1 cellular context compared by ENCODE assay signal in genomic region chr6:41730531-41731436, GRCh38.
TF ChIP-seq lines count a peak whose summit lies in the region.

No MANE protein-coding gene starts in this region.

TF ChIP-seq in H1, 55 proteins besides CTCF, POLR2A, EP300 and RAD21:
- no peak for TF ChIP-seq POLR2AphosphoS5 (IDR thresholded peaks at IDR 0.05; ENCODE audit: low read depth, low read length)
- TF ChIP-seq PHF8 (conservative IDR thresholded peaks at IDR 0.05; ENCODE audit: low read depth, low read length), result no peak
- no peak for TF ChIP-seq EGR1 (IDR thresholded peaks at IDR 0.05; ENCODE audit: borderline replicate concordance, low read depth, low read length)
- no peak for TF ChIP-seq SAP30 (IDR thresholded peaks at IDR 0.05; ENCODE audit: insufficient read depth, insufficient replicate concordance, low read length)
- no peak for TF ChIP-seq BRCA1 (IDR thresholded peaks at IDR 0.05; ENCODE audit: low read depth, low read length)
- TF ChIP-seq JUND (IDR thresholded peaks at IDR 0.05; ENCODE audit: low read length), result no peak
- no peak for TF ChIP-seq CREB1 (IDR thresholded peaks at IDR 0.05)
- TF ChIP-seq KDM1A (IDR thresholded peaks at IDR 0.05; ENCODE audit: borderline replicate concordance, low read length), result no peak
- TF ChIP-seq JUN (IDR thresholded peaks at IDR 0.05; ENCODE audit: low read depth, low read length), result no peak
